In the genomic region with DNA sequence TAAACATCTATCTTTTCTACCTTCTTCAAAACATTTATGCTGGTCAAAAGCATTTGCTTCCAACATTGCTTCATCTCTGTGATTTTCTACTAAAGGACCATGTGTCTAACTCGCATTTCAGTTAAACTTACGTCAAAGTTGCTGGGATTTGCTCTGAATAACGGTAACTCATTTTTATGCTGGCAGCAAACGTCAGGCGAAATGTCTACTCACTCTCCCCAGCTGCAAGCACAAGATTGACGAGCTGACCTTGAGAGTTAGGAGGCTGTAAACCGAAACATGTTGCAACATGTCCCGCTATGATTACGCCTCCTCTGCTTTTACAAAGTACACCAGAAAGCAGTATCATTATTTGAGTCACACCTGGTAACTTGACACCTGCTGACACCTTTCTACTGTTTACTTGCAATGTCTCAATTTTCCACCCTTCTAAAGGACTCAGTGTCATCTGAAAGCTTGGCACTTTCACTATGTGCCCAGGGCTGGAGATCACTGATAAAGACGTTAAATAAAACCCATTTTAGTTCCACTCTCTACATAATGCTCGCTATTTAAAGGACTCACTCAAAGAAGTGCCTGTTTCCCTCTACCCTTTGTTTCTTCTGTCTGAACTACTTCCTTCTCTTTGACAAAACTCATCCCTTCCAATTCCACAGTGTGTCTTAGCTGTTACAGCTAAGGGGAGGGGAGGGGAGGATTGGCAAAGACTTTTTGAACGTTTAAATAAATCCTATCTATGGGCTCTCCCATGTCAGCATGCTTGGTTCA, we compare ENCODE assay signal across 8 cellular contexts.
DNase-seq lines count a peak whose midpoint lies in the region; ATAC-seq and TF ChIP-seq lines count a peak whose summit lies in the region.

No MANE protein-coding gene starts in this region.

- TF ChIP-seq CTCF in kidney epithelial cell (IDR thresholded peaks at IDR 0.05; ENCODE audit: insufficient read depth, low read length, poor library complexity, severe bottlenecking) (no peak), suprapubic skin (IDR thresholded peaks at IDR 0.05) (no peak)

- H3K36me3 Mint-ChIP-seq in activated naive CD8-positive, alpha-beta T cell treated with anti-CD3 and anti-CD28 coated beads, Interleukin-2, amount 10 ng/mL, durations not matched to agents 7 days and 5 days, result peaks cover 2% of the 10 kb centered on the region

- no peak overlapping the region for H3K4me3 ChIP-seq in kidney epithelial cell (ENCODE audit: low read depth, low read length)
- peak overlapping the region; percentile 1 for H3K4me3 ChIP-seq in suprapubic skin

- DNase-seq in DMS53 treated with DMSO at 0.1 percent for 48 hours (lab: John Stamatoyannopoulos, UW; ENCODE audit: unreplicated experiment) (peak; percentile 98), NCI-H524 treated with DMSO at 0.1 percent for 48 hours (lab: John Stamatoyannopoulos, UW) (peak; percentile 21), kidney epithelial cell (ENCODE audit: low read depth) (peak; percentile 82), suprapubic skin (ENCODE audit: low spot score in 2 of 2) (no peak)
- DNase-seq in activated naive CD8-positive, alpha-beta T cell treated with anti-CD3 and anti-CD28 coated beads, Interleukin-2, amount 10 ng/mL, durations not matched to agents 7 days and 5 days, result no peak

- H3K27me3 ChIP-seq in kidney epithelial cell (ENCODE audit: control insufficient read depth, insufficient read depth, low read length) (no peaks in the 10 kb centered on the region), suprapubic skin (no peaks in the 10 kb centered on the region)

- peaks cover 2% of the 10 kb centered on the region for H3K9me3 Mint-ChIP-seq in activated naive CD8-positive, alpha-beta T cell treated with anti-CD3 and anti-CD28 coated beads, Interleukin-2, amount 10 ng/mL, durations not matched to agents 7 days and 5 days

- POLR2A ChIA-PET in activated naive CD8-positive, alpha-beta T cell treated with anti-CD3 and anti-CD28 coated beads, Interleukin-2, amount 10 ng/mL, durations not matched to agents 7 days and 5 days (lab: Charles Lee), result interaction anchor here (0.5 to 1.5 kb wide), 3 partner anchors 12 to 303 kb away, joined by 4 to 5 read pairs (median 5); partner anchors contain the start of gene CENPF

- ATAC-seq in GM19452 (IDR thresholded peaks at IDR 0.05; ENCODE audit: unreplicated experiment), result peak; percentile 85
- ATAC-seq in HG03439 (IDR thresholded peaks at IDR 0.05; ENCODE audit: unreplicated experiment), result peak; percentile 94
- peak; percentile 66 for ATAC-seq in activated naive CD8-positive, alpha-beta T cell treated with anti-CD3 and anti-CD28 coated beads, Interleukin-2, amount 10 ng/mL, durations not matched to agents 7 days and 5 days (ENCODE audit: low read depth)
- ATAC-seq in GM21360 (IDR thresholded peaks at IDR 0.05; ENCODE audit: unreplicated experiment), result no peak

- H3K9me3 ChIP-seq in suprapubic skin, result no peaks in the 10 kb centered on the region

- H3K4me3 Mint-ChIP-seq in activated naive CD8-positive, alpha-beta T cell treated with anti-CD3 and anti-CD28 coated beads, Interleukin-2, amount 10 ng/mL, durations not matched to agents 7 days and 5 days, result peak overlapping the region; percentile 37

- H3K4me1 ChIP-seq in suprapubic skin, result peaks cover 35% of the 10 kb centered on the region

- no peak for TF ChIP-seq EP300 in suprapubic skin (IDR thresholded peaks at IDR 0.05)

- peak overlapping the region; percentile 67 for H3K27ac Mint-ChIP-seq in activated naive CD8-positive, alpha-beta T cell treated with anti-CD3 and anti-CD28 coated beads, Interleukin-2, amount 10 ng/mL, durations not matched to agents 7 days and 5 days

- peaks cover 5% of the 10 kb centered on the region for H3K27me3 Mint-ChIP-seq in activated naive CD8-positive, alpha-beta T cell treated with anti-CD3 and anti-CD28 coated beads, Interleukin-2, amount 10 ng/mL, durations not matched to agents 7 days and 5 days

- H3K27ac ChIP-seq in suprapubic skin, result peak overlapping the region; percentile 83

- H3K4me1 Mint-ChIP-seq in activated naive CD8-positive, alpha-beta T cell treated with anti-CD3 and anti-CD28 coated beads, Interleukin-2, amount 10 ng/mL, durations not matched to agents 7 days and 5 days, result peaks cover 42% of the 10 kb centered on the region

- TF ChIP-seq POLR2A in suprapubic skin (IDR thresholded peaks at IDR 0.05), result no peak

- H3K36me3 ChIP-seq in kidney epithelial cell (ENCODE audit: control insufficient read depth, insufficient read depth, low read length) (no peaks in the 10 kb centered on the region), suprapubic skin (no peaks in the 10 kb centered on the region)

- WGBS in suprapubic skin, result 36% methylated on average over 12 of the region's 12 CpGs

Comparison
In these comparisons a context has a peak if more than half of its experiments do, and no peak if none do; other contexts are left out.
1. DNase-seq: peak in DMS53 treated with DMSO at 0.1 percent for 48 hours (single experiment), NCI-H524 treated with DMSO at 0.1 percent for 48 hours (single experiment) and kidney epithelial cell (single experiment); none in activated naive CD8-positive, alpha-beta T cell treated with anti-CD3 and anti-CD28 coated beads, Interleukin-2, amount 10 ng/mL, durations not matched to agents 7 days and 5 days (single experiment) and suprapubic skin (0 of 2).